Comparison of ENCODE assay signal across 31 cellular contexts in genomic region chr12:27982380-27982779, GRCh38. TPM values are rescaled to one million over a fixed set of nuclear protein-coding genes. Genes with fewer than 3 reads are reported as not detected.
A peak's percentile ranks its signal among the peaks of the same experiment; 100 is the strongest.
DNase-seq lines count a peak whose midpoint lies in the region; ATAC-seq, FAIRE-seq and TF ChIP-seq lines count a peak whose summit lies in the region.
"Had no signal": no experiment of that assay in that cellular context is flagged by ENCODE, and none has a peak within 500 bp of the region (broad histone marks: within the 10 kb centered on the region; RNA-seq: fewer than 3 reads in every experiment).

No MANE protein-coding gene starts in this region.

- H4K20me1 ChIP-seq in HepG2 (ENCODE audit: insufficient read depth, low read length): no peaks in the 10 kb centered on the region

- DNase-seq in HepG2 (ENCODE audit: low spot score): no peak
- no peak for DNase-seq in right lobe of liver
- DNase-seq in SJCRH30: peak in 1 of 2 experiments; percentile 53
- no peak for DNase-seq in epithelial cell of prostate (ENCODE audit: low read depth, low spot score)
- DNase-seq in type B pancreatic cell (ENCODE audit: extremely low spot score, unreplicated experiment): no peak
- no peak for DNase-seq in AML-193 (lab: John Stamatoyannopoulos, UW)
- DNase-seq in NCI-H524 (lab: John Stamatoyannopoulos, UW): no peak
- DNase-seq in naive thymus-derived CD4-positive, alpha-beta T cell: no peak
- DNase-seq: activated CD4-positive, alpha-beta memory T cell treated with anti-CD3 and anti-CD28 coated beads, Interleukin-2, amount 10 ng/mL, durations not matched to agents 7 days and 5 days; activated CD8-positive, alpha-beta memory T cell treated with anti-CD3 and anti-CD28 coated beads, Interleukin-2, amount 50 U/mL, for 48 hours; activated naive CD4-positive, alpha-beta T cell treated with anti-CD3 and anti-CD28 coated beads for 36 hours; Calu3; CD4-positive, CD25-positive, alpha-beta regulatory T cell; dorsolateral prefrontal cortex; GOT3; hippocampal formation; left lung; mesendoderm; NCI-H1436; NCI-H2081 treated with DMSO at 0.1 percent for 48 hours; NCI-H82; spleen; stimulated activated CD4-positive, alpha-beta T cell treated with anti-CD3 and anti-CD28 coated beads, Interleukin-2, amount 100 ng/mL, for 24 hours; stimulated activated naive CD8-positive, alpha-beta T cell treated with anti-CD3 and anti-CD28 coated beads, Interleukin-15, Interleukin-2, amounts not matched to agents 100 U/mL and 50 U/mL, for 24 hours; T-helper 2 cell; testis had no signal

- H3K27me3 Mint-ChIP-seq in type B pancreatic cell: peaks cover 67% of the 10 kb centered on the region
- H3K27me3 Mint-ChIP-seq in naive thymus-derived CD4-positive, alpha-beta T cell: peaks cover 37 to 61% (median 46%) of the 10 kb centered on the region in 5 donors

- POLR2A ChIA-PET in HepG2 (lab: Yijun Ruan, JAX): no interaction called here
- POLR2A ChIA-PET in naive thymus-derived CD4-positive, alpha-beta T cell (lab: Charles Lee): no interaction called here

- no peak overlapping the region for H3K9ac ChIP-seq in HepG2 (ENCODE audit: insufficient read depth, low read depth, low read length)
- H3K9ac ChIP-seq: KMS-11, neural progenitor cell had no signal

- H3K27ac ChIP-seq in HepG2 (ENCODE audit: extremely low read length, insufficient read depth, low read length): no peak overlapping the region
- no peak overlapping the region for H3K27ac ChIP-seq in right lobe of liver
- H3K27ac ChIP-seq in SJCRH30: peak overlapping the region; percentile 95
- peak overlapping the region; percentile 96 for H3K27ac ChIP-seq in epithelial cell of prostate
- H3K27ac ChIP-seq in naive thymus-derived CD4-positive, alpha-beta T cell (ENCODE audit: low read depth, low read length): no peak overlapping the region
- H3K27ac ChIP-seq: dorsolateral prefrontal cortex, KMS-11, left lung, neural progenitor cell, spleen, testis, vagina had no signal

- ATAC-seq in HepG2 (no peak), right lobe of liver (no peak)
- ATAC-seq in naive thymus-derived CD4-positive, alpha-beta T cell: no peak
- ATAC-seq: left lung; stimulated activated naive CD8-positive, alpha-beta T cell treated with anti-CD3 and anti-CD28 coated beads, Interleukin-15, Interleukin-2, amounts not matched to agents 100 U/mL and 50 U/mL, for 24 hours had no signal

- H3K9me3 Mint-ChIP-seq in type B pancreatic cell: no peaks in the 10 kb centered on the region
- H3K9me3 Mint-ChIP-seq in naive thymus-derived CD4-positive, alpha-beta T cell: peaks cover 0 to 4% (median 0%) of the 10 kb centered on the region in 11 donors
- H3K9me3 Mint-ChIP-seq: activated CD4-positive, alpha-beta memory T cell treated with anti-CD3 and anti-CD28 coated beads, Interleukin-2, amount 10 ng/mL, durations not matched to agents 7 days and 5 days; activated naive CD4-positive, alpha-beta T cell treated with anti-CD3 and anti-CD28 coated beads for 36 hours; activated T-helper 1 cell treated with anti-CD3 and anti-CD28 coated beads, Interleukin-12 subunit alpha, Interleukin-12 subunit beta, Interleukin-2, Interleukin-4 antibody, amounts not matched to agents 30 ng/mL and 10 ng/mL and 1 ng/mL, durations not matched to agents 14 hours and 24 hours and 36 hours; neural progenitor cell had no signal

- H3K4me2 ChIP-seq in HepG2 (ENCODE audit: low read depth, low read length): no peak overlapping the region
- H3K4me2 ChIP-seq: KMS-11, neural progenitor cell had no signal

- H3K27ac Mint-ChIP-seq in type B pancreatic cell: peak overlapping the region; percentile 71
- no peak overlapping the region for H3K27ac Mint-ChIP-seq in naive thymus-derived CD4-positive, alpha-beta T cell
- H3K27ac Mint-ChIP-seq: activated CD4-positive, alpha-beta memory T cell treated with anti-CD3 and anti-CD28 coated beads, Interleukin-2, amount 10 ng/mL, durations not matched to agents 7 days and 5 days; activated naive CD4-positive, alpha-beta T cell treated with anti-CD3 and anti-CD28 coated beads for 36 hours; activated T-helper 1 cell treated with anti-CD3 and anti-CD28 coated beads, Interleukin-12 subunit alpha, Interleukin-12 subunit beta, Interleukin-2, Interleukin-4 antibody, amounts not matched to agents 30 ng/mL and 10 ng/mL and 1 ng/mL, durations not matched to agents 14 hours and 24 hours and 36 hours; CD4-positive, CD25-positive, alpha-beta regulatory T cell; neural progenitor cell had no signal

- H3K36me3 ChIP-seq in HepG2 (replicated peaks in 1 of 2; ENCODE audit: control insufficient read depth in 1 of 2, insufficient read depth in 2 of 2, low read length in 2 of 2): no peaks in the 10 kb centered on the region
- H3K36me3 ChIP-seq in right lobe of liver: no peaks in the 10 kb centered on the region
- no peaks in the 10 kb centered on the region for H3K36me3 ChIP-seq in SJCRH30
- H3K36me3 ChIP-seq in naive thymus-derived CD4-positive, alpha-beta T cell (ENCODE audit: control insufficient read depth in 2 of 3, insufficient read depth in 3 of 3, low read length in 3 of 3): no peaks in the 10 kb centered on the region
- H3K36me3 ChIP-seq: left lung, neural progenitor cell, spleen, vagina had no signal

- in situ Hi-C loops in HepG2 (cut with HindIII; ENCODE audit: extremely low pct_ligation_motif_present, low pct_unique_long_range_greater_than_20kb): no loop called here

- H3K4me1 Mint-ChIP-seq in type B pancreatic cell (ENCODE audit: unreplicated experiment): no peaks in the 10 kb centered on the region
- no peaks in the 10 kb centered on the region for H3K4me1 Mint-ChIP-seq in naive thymus-derived CD4-positive, alpha-beta T cell
- H3K4me1 Mint-ChIP-seq: activated CD4-positive, alpha-beta memory T cell treated with anti-CD3 and anti-CD28 coated beads, Interleukin-2, amount 10 ng/mL, durations not matched to agents 7 days and 5 days; CD4-positive, CD25-positive, alpha-beta regulatory T cell; neural progenitor cell had no signal

- TF ChIP-seq EP300 in HepG2 (IDR thresholded peaks at IDR 0.05; ENCODE audit: low read depth in 2 of 2, low read length in 2 of 2) (no peak), HepG2 (CRISPR knock-in tag; IDR thresholded peaks at IDR 0.05; ENCODE audit: borderline replicate concordance) (no peak)

- H3K4me3 ChIP-seq in HepG2 (replicated peaks in 1 of 3; ENCODE audit: insufficient read depth in 1 of 3, low read depth in 2 of 3, low read length in 3 of 3) (no peak overlapping the region), right lobe of liver (no peak overlapping the region), SJCRH30 (no peak overlapping the region)
- no peak overlapping the region for H3K4me3 ChIP-seq in naive thymus-derived CD4-positive, alpha-beta T cell (ENCODE audit: low read length)
- H3K4me3 ChIP-seq: dorsolateral prefrontal cortex, left lung, neural progenitor cell, spleen, testis, vagina had no signal

- BruUV-seq in HepG2 (replicated peaks; lab: Mats Ljungman, UMichigan): no TSS peak

- H3K79me2 ChIP-seq in HepG2 (ENCODE audit: insufficient read depth, low read length): no peaks in the 10 kb centered on the region

- H3K36me3 Mint-ChIP-seq in type B pancreatic cell: no peaks in the 10 kb centered on the region
- H3K36me3 Mint-ChIP-seq in naive thymus-derived CD4-positive, alpha-beta T cell: no peaks in the 10 kb centered on the region
- H3K36me3 Mint-ChIP-seq: CD4-positive, CD25-positive, alpha-beta regulatory T cell; neural progenitor cell had no signal

- 0% methylated on average over 2 of the region's 2 CpGs for WGBS in HepG2 (ENCODE audit: low lambda C conversion rate)
- 26% methylated on average over 2 of the region's 2 CpGs for WGBS in right lobe of liver (ENCODE audit: insufficient coverage, low coverage, low lambda C conversion rate, missing lambda C conversion rate)

- H3K4me1 ChIP-seq in HepG2 (ENCODE audit: insufficient read depth, low read length) (no peaks in the 10 kb centered on the region), right lobe of liver (no peaks in the 10 kb centered on the region), SJCRH30 (peaks cover 47% of the 10 kb centered on the region)
- H3K4me1 ChIP-seq in naive thymus-derived CD4-positive, alpha-beta T cell (ENCODE audit: control insufficient read depth in 2 of 2, insufficient read depth in 2 of 2, low read length in 2 of 2): no peaks in the 10 kb centered on the region
- H3K4me1 ChIP-seq: left lung, neural progenitor cell, spleen, testis, vagina had no signal

- no peak overlapping the region for H3K4me3 Mint-ChIP-seq in type B pancreatic cell
- H3K4me3 Mint-ChIP-seq in naive thymus-derived CD4-positive, alpha-beta T cell: no peak overlapping the region
- H3K4me3 Mint-ChIP-seq: activated CD4-positive, alpha-beta memory T cell treated with anti-CD3 and anti-CD28 coated beads, Interleukin-2, amount 10 ng/mL, durations not matched to agents 7 days and 5 days; activated naive CD4-positive, alpha-beta T cell treated with anti-CD3 and anti-CD28 coated beads for 36 hours; activated T-helper 1 cell treated with anti-CD3 and anti-CD28 coated beads, Interleukin-12 subunit alpha, Interleukin-12 subunit beta, Interleukin-2, Interleukin-4 antibody, amounts not matched to agents 30 ng/mL and 10 ng/mL and 1 ng/mL, durations not matched to agents 14 hours and 24 hours and 36 hours; CD4-positive, CD25-positive, alpha-beta regulatory T cell; neural progenitor cell had no signal

- intact Hi-C loops in HepG2 (cut with micrococcal nuclease; ENCODE audit: unreplicated experiment) (no loop called here), right lobe of liver (cut with DNase I) (no loop called here)
- intact Hi-C loops in naive thymus-derived CD4-positive, alpha-beta T cell (cut with micrococcal nuclease): no loop called here

- FAIRE-seq in HepG2 (lab: Jason Lieb, UNC): no peak
- FAIRE-seq: endometrium had no signal

- no peaks in the 10 kb centered on the region for H3K27me3 ChIP-seq in HepG2 (ENCODE audit: control insufficient read depth in 1 of 2, insufficient read depth in 2 of 2, low read length in 2 of 2)
- no peaks in the 10 kb centered on the region for H3K27me3 ChIP-seq in right lobe of liver
- H3K27me3 ChIP-seq in SJCRH30: no peaks in the 10 kb centered on the region
- H3K27me3 ChIP-seq in naive thymus-derived CD4-positive, alpha-beta T cell (ENCODE audit: control insufficient read depth in 2 of 2, insufficient read depth in 2 of 2, low read length in 2 of 2): peaks cover 0 to 4% of the 10 kb centered on the region in 2 donors
- H3K27me3 ChIP-seq: testis, vagina had no signal

- no peak for TF ChIP-seq POLR2A in HepG2 (IDR thresholded peaks at IDR 0.05; ENCODE audit: insufficient read depth in 1 of 2, low read depth in 2 of 2, low read length in 2 of 2)
- no peak for TF ChIP-seq POLR2A in right lobe of liver (IDR thresholded peaks at IDR 0.05)

- H3K9me3 ChIP-seq in HepG2 (ENCODE audit: low read length) (no peaks in the 10 kb centered on the region), right lobe of liver (no peaks in the 10 kb centered on the region), SJCRH30 (replicated peaks) (0 out of 2 replicates have a peak, but pooled peaks cover 8% of the 10 kb centered on the region)
- H3K9me3 ChIP-seq in naive thymus-derived CD4-positive, alpha-beta T cell (ENCODE audit: control insufficient read depth in 2 of 3, low read length in 3 of 3): no peaks in the 10 kb centered on the region
- H3K9me3 ChIP-seq: left lung, spleen, testis, vagina had no signal

- no peak overlapping the region for H2AFZ ChIP-seq in HepG2 (ENCODE audit: low read length)
- H2AFZ ChIP-seq: neural progenitor cell had no signal

- TF ChIP-seq RAD21 in HepG2 (CRISPR knock-in tag; IDR thresholded peaks at IDR 0.05): no peak

- TF ChIP-seq CTCF in HepG2 (CRISPR knock-in tag; IDR thresholded peaks at IDR 0.05) (no peak), right lobe of liver (IDR thresholded peaks at IDR 0.05) (no peak), type B pancreatic cell (conservative IDR thresholded peaks at IDR 0.05) (no peak)

- CTCF ChIA-PET in HepG2 (lab: Yijun Ruan, JAX; ENCODE audit: low intra/inter-chr PET ratio, low total read pairs): no interaction called here
- CTCF ChIA-PET in naive thymus-derived CD4-positive, alpha-beta T cell (lab: Charles Lee): no interaction called here

RNA-seq across cellular contexts. Expression of gene PTHLH, which starts 9.8 kb away (rescaled TPM):
- total RNA-seq in HepG2 (2016; rRNA removed; fragmentation: Illumina TruSeq; extraction: Trizol) (not detected in 2 replicates), right lobe of liver (not detected), type B pancreatic cell (ENCODE audit: low replicate concordance) (6.3 and 38.1 TPM in 2 replicates)
- not detected in 2 replicates for total RNA-seq in HepG2 (2016; cell fraction: cytosol; rRNA removed; fragmentation: Illumina TruSeq; extraction: Trizol; ENCODE audit: low read depth)
- total RNA-seq in HepG2 (2016; cell fraction: insoluble cytoplasmic fraction; rRNA removed; fragmentation: Illumina TruSeq; extraction: Trizol): not detected in 2 replicates
- not detected in 2 replicates for total RNA-seq in HepG2 (2016; cell fraction: membrane; rRNA removed; fragmentation: Illumina TruSeq; extraction: Trizol)
- total RNA-seq in HepG2 (2016; cell fraction: nucleus; rRNA removed; fragmentation: Illumina TruSeq; extraction: Trizol): not detected in 2 replicates
- 0.22 and 0.31 TPM in 2 replicates for polyA plus RNA-seq in HepG2 (2011; rRNA removed)
- 0.21 and 0.32 TPM in 2 replicates for polyA plus RNA-seq in HepG2 (2011; cell fraction: cytosol; rRNA removed)
- 0.16 and 0.19 TPM in 2 replicates for polyA plus RNA-seq in HepG2 (2011; cell fraction: nucleus; rRNA removed)
- polyA plus RNA-seq in HepG2 (2012): 0.40 and 0.56 TPM in 2 replicates
- not detected in 2 replicates for polyA plus RNA-seq in HepG2 (2016; cell fraction: cytosol; fragmentation: Illumina TruSeq; extraction: Trizol; ENCODE audit: low read depth)
- polyA plus RNA-seq in HepG2 (2016; cell fraction: insoluble cytoplasmic fraction; fragmentation: Illumina TruSeq; extraction: Trizol; ENCODE audit: low read depth): not detected in 2 replicates
- polyA plus RNA-seq in HepG2 (2016; cell fraction: membrane; fragmentation: Illumina TruSeq; extraction: Trizol; ENCODE audit: low read depth): not detected in 2 replicates
- not detected in 2 replicates for polyA plus RNA-seq in HepG2 (2016; cell fraction: nucleus; fragmentation: Illumina TruSeq; extraction: Trizol; ENCODE audit: insufficient read depth, low read depth)
- polyA minus RNA-seq in HepG2 (2011; rRNA and poly(A)+ RNA removed; ENCODE audit: low replicate concordance): not detected in 2 replicates
- not detected in 2 replicates for polyA minus RNA-seq in HepG2 (2011; cell fraction: cytosol; rRNA and poly(A)+ RNA removed)
- polyA minus RNA-seq in HepG2 (2011; cell fraction: nucleus; rRNA and poly(A)+ RNA removed): 0.50 TPM in 1 of 2 replicates, not detected in the other
- 3.5 and 3.6 TPM in 2 replicates for total RNA-seq in SJCRH30 (2014; rRNA removed; shearing (Covaris generic))
- total RNA-seq in naive thymus-derived CD4-positive, alpha-beta T cell: not detected
- polyA plus RNA-seq in naive thymus-derived CD4-positive, alpha-beta T cell: not detected
- total RNA-seq: activated CD4-positive, alpha-beta memory T cell treated with anti-CD3 and anti-CD28 coated beads, Interleukin-2, amount 10 ng/mL, durations not matched to agents 7 days and 5 days; activated naive CD4-positive, alpha-beta T cell treated with anti-CD3 and anti-CD28 coated beads for 36 hours; activated T-helper 1 cell treated with anti-CD3 and anti-CD28 coated beads, Interleukin-12 subunit alpha, Interleukin-12 subunit beta, Interleukin-2, Interleukin-4 antibody, amounts not matched to agents 30 ng/mL and 10 ng/mL and 1 ng/mL, durations not matched to agents 14 hours and 24 hours and 36 hours; CD4-positive, CD25-positive, alpha-beta regulatory T cell had no signal

Comparison
In these comparisons a context has a peak if more than half of its experiments do, and no peak if none do; other contexts are left out.
1. H3K27ac ChIP-seq: peak in SJCRH30 (single experiment) and epithelial cell of prostate (single experiment); none in HepG2 (single experiment), right lobe of liver (0 of 3) and naive thymus-derived CD4-positive, alpha-beta T cell (single experiment).